ENCODE assay signal across 8 cellular contexts in genomic region chr1:107965112-107965991, GRCh38. TPM values are rescaled to one million over a fixed set of nuclear protein-coding genes. Genes with fewer than 3 reads are reported as not detected.
DNase-seq lines count a peak whose midpoint lies in the region; ATAC-seq and TF ChIP-seq lines count a peak whose summit lies in the region.

A gene with protein sequence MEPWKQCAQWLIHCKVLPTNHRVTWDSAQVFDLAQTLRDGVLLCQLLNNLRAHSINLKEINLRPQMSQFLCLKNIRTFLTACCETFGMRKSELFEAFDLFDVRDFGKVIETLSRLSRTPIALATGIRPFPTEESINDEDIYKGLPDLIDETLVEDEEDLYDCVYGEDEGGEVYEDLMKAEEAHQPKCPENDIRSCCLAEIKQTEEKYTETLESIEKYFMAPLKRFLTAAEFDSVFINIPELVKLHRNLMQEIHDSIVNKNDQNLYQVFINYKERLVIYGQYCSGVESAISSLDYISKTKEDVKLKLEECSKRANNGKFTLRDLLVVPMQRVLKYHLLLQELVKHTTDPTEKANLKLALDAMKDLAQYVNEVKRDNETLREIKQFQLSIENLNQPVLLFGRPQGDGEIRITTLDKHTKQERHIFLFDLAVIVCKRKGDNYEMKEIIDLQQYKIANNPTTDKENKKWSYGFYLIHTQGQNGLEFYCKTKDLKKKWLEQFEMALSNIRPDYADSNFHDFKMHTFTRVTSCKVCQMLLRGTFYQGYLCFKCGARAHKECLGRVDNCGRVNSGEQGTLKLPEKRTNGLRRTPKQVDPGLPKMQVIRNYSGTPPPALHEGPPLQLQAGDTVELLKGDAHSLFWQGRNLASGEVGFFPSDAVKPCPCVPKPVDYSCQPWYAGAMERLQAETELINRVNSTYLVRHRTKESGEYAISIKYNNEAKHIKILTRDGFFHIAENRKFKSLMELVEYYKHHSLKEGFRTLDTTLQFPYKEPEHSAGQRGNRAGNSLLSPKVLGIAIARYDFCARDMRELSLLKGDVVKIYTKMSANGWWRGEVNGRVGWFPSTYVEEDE (minus strand): TSS chr1:107965180. CDS start chr1:107964869, 311 bp downstream.

- POLR2A ChIA-PET in Panc1 (lab: Charles Lee): no interaction called here
- POLR2A ChIA-PET in naive thymus-derived CD8-positive, alpha-beta T cell (lab: Charles Lee): interaction anchor here (1.1 to 1.7 kb wide), 3 partner anchors 68 to 179 kb away, joined by 3 to 7 read pairs (median 4); no protein-coding TSS in a partner anchor

- H3K27me3 Mint-ChIP-seq in naive thymus-derived CD8-positive, alpha-beta T cell: peaks cover 0 to 2% (median 0%) of the 10 kb centered on the region in 5 donors

- H3K4me1 ChIP-seq in Panc1 (ENCODE audit: control insufficient read depth, insufficient read depth, low read length): peaks cover 2% of the 10 kb centered on the region; the same call in 1 of the 2 replicates

- DNase-seq in C1 segment of cervical spinal cord (lab: John Stamatoyannopoulos, UW) (peak in 9 of 14 donors; percentile 2 to 58 (median 12)), Panc1 (ENCODE audit: low read depth, low spot score) (no peak), activated gamma-delta T cell treated with Interleukin-2 at 50 U/mL for 16 hours (peak; percentile 48), fibroblast of villous mesenchyme (ENCODE audit: low read depth) (peak; percentile 47)
- DNase-seq in naive thymus-derived CD8-positive, alpha-beta T cell: peak; percentile 7 to 74 (median 50)
- DNase-seq in stimulated activated naive CD8-positive, alpha-beta T cell treated with anti-CD3 and anti-CD28 coated beads, Interleukin-15, Interleukin-2, amounts not matched to agents 100 U/mL and 50 U/mL, for 24 hours: peak; percentile 82

- H3K36me3 ChIP-seq in Panc1 (ENCODE audit: control insufficient read depth, insufficient read depth, low read length): no peaks in the 10 kb centered on the region

- H3K9me3 ChIP-seq in Panc1 (ENCODE audit: control insufficient read depth, insufficient read depth, low read depth, low read length): no peaks in the 10 kb centered on the region

- peak within 1 kb of the TSS; percentile 96 to 98 (median 98) for H3K4me3 Mint-ChIP-seq in naive thymus-derived CD8-positive, alpha-beta T cell

- peak; percentile 39 for ATAC-seq in HG02885 (IDR thresholded peaks at IDR 0.05; ENCODE audit: poor library complexity, unreplicated experiment)
- ATAC-seq in Panc1: peak; percentile 88
- ATAC-seq in naive thymus-derived CD8-positive, alpha-beta T cell: peak; percentile 58 to 61
- ATAC-seq in stimulated activated naive CD8-positive, alpha-beta T cell treated with anti-CD3 and anti-CD28 coated beads, Interleukin-15, Interleukin-2, amounts not matched to agents 100 U/mL and 50 U/mL, for 24 hours: peak; percentile 55
- ATAC-seq in HG02678 (IDR thresholded peaks at IDR 0.05; ENCODE audit: unreplicated experiment): no peak

- no peaks in the 10 kb centered on the region for H3K9me3 Mint-ChIP-seq in naive thymus-derived CD8-positive, alpha-beta T cell

- H3K36me3 Mint-ChIP-seq in naive thymus-derived CD8-positive, alpha-beta T cell: no peaks in the 10 kb centered on the region

- intact Hi-C loops in Panc1 (cut with micrococcal nuclease; ENCODE audit: unreplicated experiment): loop anchor here (5.0 kb wide), 1 partner anchor 42 kb away; no protein-coding TSS in a partner anchor

- peaks cover 10% of the 10 kb centered on the region; the same call in 1 of the 2 replicates for H3K27me3 ChIP-seq in Panc1 (ENCODE audit: control insufficient read depth, insufficient read depth, low read length)

- H3K4me1 Mint-ChIP-seq in naive thymus-derived CD8-positive, alpha-beta T cell: peaks cover 15 to 36% (median 24%) of the 10 kb centered on the region in 4 donors

- peak within 1 kb of the TSS; percentile 19 to 30; a peak in 3 of 4 replicates for H3K4me3 ChIP-seq in Panc1 (ENCODE audit: low read depth in 2 of 2, low read length in 2 of 2)
- peak within 1 kb of the TSS; percentile 45 for H3K4me3 ChIP-seq in fibroblast of villous mesenchyme (ENCODE audit: low read depth, low read length)

- no TSS peak for BruUV-seq in Panc1 (replicated peaks; lab: Mats Ljungman, UMichigan)

- in situ Hi-C loops in Panc1 (cut with HindIII; ENCODE audit: low pct_unique_long_range_greater_than_20kb, low sequenced_read_pairs): no loop called here

- peak within 1 kb of the TSS; percentile 92 to 98 (median 98) for H3K27ac Mint-ChIP-seq in naive thymus-derived CD8-positive, alpha-beta T cell

- CTCF ChIA-PET in Panc1 (lab: Charles Lee): no interaction called here

- TF ChIP-seq CTCF in Panc1 (IDR thresholded peaks at IDR 0.05): no peak
- TF ChIP-seq CTCF in fibroblast of villous mesenchyme (IDR thresholded peaks at IDR 0.05; ENCODE audit: insufficient read depth, low read depth, low read length): no peak

- no peak within 1 kb of the TSS for H3K27ac ChIP-seq in Panc1 (ENCODE audit: low read length)

RNA-seq across cellular contexts. Expression of the gene that starts here (rescaled TPM):
- total RNA-seq in Panc1 (2021; ENCODE audit: unreplicated experiment): 0.23 TPM
- 0.13 TPM for polyA plus RNA-seq in Panc1 (2012; ENCODE audit: insufficient read length)
- total RNA-seq in fibroblast of villous mesenchyme: 0.32 and 0.43 TPM in 2 replicates
- total RNA-seq in naive thymus-derived CD8-positive, alpha-beta T cell: 1 to 10 TPM; 2.5 to 3.8 TPM
- polyA plus RNA-seq in naive thymus-derived CD8-positive, alpha-beta T cell: 10 to 100 TPM in 1 of 3 donors, 1 to 10 TPM in 2; 2.2 to 13.1 (median 2.9) TPM

Comparison
In these comparisons a context has a peak if more than half of its experiments do, and no peak if none do; other contexts are left out.
1. Peak in ATAC-seq and H3K4me3 ChIP-seq in Panc1; RNA of the gene not detected or under 1 TPM.
2. Peak in DNase-seq and H3K4me3 ChIP-seq in fibroblast of villous mesenchyme; RNA of the gene not detected or under 1 TPM.